Comparison of ENCODE assay signal across 2 cellular contexts in the genomic region with DNA sequence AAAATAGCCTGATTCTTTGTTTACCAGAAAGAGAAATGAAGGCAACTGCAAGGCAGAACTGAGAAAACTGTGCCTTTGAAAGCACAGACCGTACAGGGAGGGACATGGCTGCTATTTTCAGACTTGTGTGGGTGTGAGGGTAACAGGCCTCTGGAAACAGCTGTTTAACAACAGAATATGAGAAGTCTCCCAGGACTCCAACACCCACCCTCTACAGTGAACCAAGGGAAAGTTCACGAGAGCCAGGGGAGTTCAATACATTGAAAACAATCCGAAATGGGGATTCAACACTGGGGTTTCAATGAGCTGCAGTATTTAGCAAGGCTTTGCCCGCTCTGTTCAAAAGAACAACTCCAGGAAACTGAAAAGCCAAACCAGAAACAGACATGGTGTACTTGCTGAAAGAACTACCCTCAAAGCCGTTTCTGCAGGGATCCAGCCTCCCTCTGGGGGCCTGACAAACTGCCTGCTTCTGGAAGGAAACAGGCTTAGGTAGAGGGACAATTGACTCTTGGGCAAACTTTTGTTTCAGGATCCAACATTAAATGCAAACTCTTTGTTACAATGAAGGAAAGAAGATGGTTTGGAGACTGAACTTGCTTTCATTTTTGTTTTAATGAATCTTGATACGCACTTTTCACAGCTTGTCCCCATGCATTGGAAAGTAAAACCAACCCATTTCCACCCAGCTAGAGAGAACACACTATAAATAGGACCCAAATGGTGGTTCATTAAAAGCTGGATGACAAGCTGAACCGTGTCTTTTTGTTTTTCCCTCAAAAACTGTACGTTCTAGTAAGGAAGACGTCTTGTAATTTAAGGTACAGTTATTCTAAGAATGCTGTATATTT.
TF ChIP-seq lines count a peak whose summit lies in the region.

No MANE protein-coding gene starts in this region.

TF ChIP-seq in H1, 55 proteins besides CTCF, POLR2A, EP300 and RAD21:
- TF ChIP-seq, protein P1, sequence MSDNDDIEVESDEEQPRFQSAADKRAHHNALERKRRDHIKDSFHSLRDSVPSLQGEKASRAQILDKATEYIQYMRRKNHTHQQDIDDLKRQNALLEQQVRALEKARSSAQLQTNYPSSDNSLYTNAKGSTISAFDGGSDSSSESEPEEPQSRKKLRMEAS (IDR thresholded peaks at IDR 0.05) = no peak
- TF ChIP-seq POU5F1 (IDR thresholded peaks at IDR 0.05; ENCODE audit: low read depth, low read length) = no peak
- no peak for TF ChIP-seq POLR2AphosphoS5 (IDR thresholded peaks at IDR 0.05; ENCODE audit: low read depth, low read length)
- no peak for TF ChIP-seq CREB1 (IDR thresholded peaks at IDR 0.05)
- TF ChIP-seq CHD2 (IDR thresholded peaks at IDR 0.05; ENCODE audit: low read length) = no peak
- no peak for TF ChIP-seq SP2 (IDR thresholded peaks at IDR 0.05; ENCODE audit: low read length)
- no peak for TF ChIP-seq TBP (IDR thresholded peaks at IDR 0.05; ENCODE audit: low read depth, low read length)
- TF ChIP-seq, protein P2, sequence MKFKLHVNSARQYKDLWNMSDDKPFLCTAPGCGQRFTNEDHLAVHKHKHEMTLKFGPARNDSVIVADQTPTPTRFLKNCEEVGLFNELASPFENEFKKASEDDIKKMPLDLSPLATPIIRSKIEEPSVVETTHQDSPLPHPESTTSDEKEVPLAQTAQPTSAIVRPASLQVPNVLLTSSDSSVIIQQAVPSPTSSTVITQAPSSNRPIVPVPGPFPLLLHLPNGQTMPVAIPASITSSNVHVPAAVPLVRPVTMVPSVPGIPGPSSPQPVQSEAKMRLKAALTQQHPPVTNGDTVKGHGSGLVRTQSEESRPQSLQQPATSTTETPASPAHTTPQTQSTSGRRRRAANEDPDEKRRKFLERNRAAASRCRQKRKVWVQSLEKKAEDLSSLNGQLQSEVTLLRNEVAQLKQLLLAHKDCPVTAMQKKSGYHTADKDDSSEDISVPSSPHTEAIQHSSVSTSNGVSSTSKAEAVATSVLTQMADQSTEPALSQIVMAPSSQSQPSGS (IDR thresholded peaks at IDR 0.05; ENCODE audit: low read length) = no peak
- no peak for TF ChIP-seq RFX5 (IDR thresholded peaks at IDR 0.05; ENCODE audit: borderline replicate concordance, low read depth, low read length)
- no peak for TF ChIP-seq KDM5A (IDR thresholded peaks at IDR 0.05; ENCODE audit: low read length)
- TF ChIP-seq ZNF274 (IDR thresholded peaks at IDR 0.05; ENCODE audit: borderline replicate concordance, extremely low read depth, low read length) = no peak
- no peak for TF ChIP-seq NRF1 (IDR thresholded peaks at IDR 0.05; ENCODE audit: low read depth, low read length)

TF ChIP-seq in GM23338, 12 proteins besides CTCF, POLR2A, EP300 and RAD21 (continued from another document):
- TF ChIP-seq, protein P3, sequence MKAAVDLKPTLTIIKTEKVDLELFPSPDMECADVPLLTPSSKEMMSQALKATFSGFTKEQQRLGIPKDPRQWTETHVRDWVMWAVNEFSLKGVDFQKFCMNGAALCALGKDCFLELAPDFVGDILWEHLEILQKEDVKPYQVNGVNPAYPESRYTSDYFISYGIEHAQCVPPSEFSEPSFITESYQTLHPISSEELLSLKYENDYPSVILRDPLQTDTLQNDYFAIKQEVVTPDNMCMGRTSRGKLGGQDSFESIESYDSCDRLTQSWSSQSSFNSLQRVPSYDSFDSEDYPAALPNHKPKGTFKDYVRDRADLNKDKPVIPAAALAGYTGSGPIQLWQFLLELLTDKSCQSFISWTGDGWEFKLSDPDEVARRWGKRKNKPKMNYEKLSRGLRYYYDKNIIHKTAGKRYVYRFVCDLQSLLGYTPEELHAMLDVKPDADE (IDR thresholded peaks at IDR 0.05) = no peak
- TF ChIP-seq CREB1 (CRISPR knock-in tag; IDR thresholded peaks at IDR 0.05; ENCODE audit: low read depth) (no peak), POLR2AphosphoS5 (IDR thresholded peaks at IDR 0.05; ENCODE audit: low read depth) (no peak), ZNF331 (CRISPR knock-in tag; IDR thresholded peaks at IDR 0.05; ENCODE audit: low read depth) (no peak)
- TF ChIP-seq, protein P4, sequence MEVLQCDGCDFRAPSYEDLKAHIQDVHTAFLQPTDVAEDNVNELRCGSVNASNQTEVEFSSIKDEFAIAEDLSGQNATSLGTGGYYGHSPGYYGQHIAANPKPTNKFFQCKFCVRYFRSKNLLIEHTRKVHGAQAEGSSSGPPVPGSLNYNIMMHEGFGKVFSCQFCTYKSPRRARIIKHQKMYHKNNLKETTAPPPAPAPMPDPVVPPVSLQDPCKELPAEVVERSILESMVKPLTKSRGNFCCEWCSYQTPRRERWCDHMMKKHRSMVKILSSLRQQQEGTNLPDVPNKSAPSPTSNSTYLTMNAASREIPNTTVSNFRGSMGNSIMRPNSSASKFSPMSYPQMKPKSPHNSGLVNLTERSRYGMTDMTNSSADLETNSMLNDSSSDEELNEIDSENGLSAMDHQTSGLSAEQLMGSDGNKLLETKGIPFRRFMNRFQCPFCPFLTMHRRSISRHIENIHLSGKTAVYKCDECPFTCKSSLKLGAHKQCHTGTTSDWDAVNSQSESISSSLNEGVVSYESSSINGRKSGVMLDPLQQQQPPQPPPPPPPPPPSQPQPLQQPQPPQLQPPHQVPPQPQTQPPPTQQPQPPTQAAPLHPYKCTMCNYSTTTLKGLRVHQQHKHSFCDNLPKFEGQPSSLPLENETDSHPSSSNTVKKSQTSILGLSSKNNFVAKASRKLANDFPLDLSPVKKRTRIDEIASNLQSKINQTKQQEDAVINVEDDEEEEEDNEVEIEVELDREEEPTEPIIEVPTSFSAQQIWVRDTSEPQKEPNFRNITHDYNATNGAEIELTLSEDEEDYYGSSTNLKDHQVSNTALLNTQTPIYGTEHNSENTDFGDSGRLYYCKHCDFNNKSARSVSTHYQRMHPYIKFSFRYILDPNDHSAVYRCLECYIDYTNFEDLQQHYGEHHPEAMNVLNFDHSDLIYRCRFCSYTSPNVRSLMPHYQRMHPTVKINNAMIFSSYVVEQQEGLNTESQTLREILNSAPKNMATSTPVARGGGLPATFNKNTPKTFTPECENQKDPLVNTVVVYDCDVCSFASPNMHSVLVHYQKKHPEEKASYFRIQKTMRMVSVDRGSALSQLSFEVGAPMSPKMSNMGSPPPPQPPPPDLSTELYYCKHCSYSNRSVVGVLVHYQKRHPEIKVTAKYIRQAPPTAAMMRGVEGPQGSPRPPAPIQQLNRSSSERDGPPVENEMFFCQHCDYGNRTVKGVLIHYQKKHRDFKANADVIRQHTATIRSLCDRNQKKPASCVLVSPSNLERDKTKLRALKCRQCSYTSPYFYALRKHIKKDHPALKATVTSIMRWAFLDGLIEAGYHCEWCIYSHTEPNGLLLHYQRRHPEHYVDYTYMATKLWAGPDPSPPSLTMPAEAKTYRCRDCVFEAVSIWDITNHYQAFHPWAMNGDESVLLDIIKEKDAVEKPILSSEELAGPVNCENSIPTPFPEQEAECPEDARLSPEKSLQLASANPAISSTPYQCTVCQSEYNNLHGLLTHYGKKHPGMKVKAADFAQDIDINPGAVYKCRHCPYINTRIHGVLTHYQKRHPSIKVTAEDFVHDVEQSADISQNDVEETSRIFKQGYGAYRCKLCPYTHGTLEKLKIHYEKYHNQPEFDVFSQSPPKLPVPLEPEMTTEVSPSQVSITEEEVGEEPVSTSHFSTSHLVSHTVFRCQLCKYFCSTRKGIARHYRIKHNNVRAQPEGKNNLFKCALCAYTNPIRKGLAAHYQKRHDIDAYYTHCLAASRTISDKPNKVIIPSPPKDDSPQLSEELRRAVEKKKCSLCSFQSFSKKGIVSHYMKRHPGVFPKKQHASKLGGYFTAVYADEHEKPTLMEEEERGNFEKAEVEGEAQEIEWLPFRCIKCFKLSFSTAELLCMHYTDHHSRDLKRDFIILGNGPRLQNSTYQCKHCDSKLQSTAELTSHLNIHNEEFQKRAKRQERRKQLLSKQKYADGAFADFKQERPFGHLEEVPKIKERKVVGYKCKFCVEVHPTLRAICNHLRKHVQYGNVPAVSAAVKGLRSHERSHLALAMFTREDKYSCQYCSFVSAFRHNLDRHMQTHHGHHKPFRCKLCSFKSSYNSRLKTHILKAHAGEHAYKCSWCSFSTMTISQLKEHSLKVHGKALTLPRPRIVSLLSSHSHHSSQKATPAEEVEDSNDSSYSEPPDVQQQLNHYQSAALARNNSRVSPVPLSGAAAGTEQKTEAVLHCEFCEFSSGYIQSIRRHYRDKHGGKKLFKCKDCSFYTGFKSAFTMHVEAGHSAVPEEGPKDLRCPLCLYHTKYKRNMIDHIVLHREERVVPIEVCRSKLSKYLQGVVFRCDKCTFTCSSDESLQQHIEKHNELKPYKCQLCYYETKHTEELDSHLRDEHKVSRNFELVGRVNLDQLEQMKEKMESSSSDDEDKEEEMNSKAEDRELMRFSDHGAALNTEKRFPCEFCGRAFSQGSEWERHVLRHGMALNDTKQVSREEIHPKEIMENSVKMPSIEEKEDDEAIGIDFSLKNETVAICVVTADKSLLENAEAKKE (CRISPR knock-in tag; IDR thresholded peaks at IDR 0.05) = no peak
